16 cellular contexts compared by ENCODE assay signal in genomic region chr10:62560207-62560819, GRCh38.
DNase-seq lines count a peak whose midpoint lies in the region; ATAC-seq and TF ChIP-seq lines count a peak whose summit lies in the region.
"Had no signal": no experiment of that assay in that cellular context is flagged by ENCODE, and none has a peak within 500 bp of the region (broad histone marks: within the 10 kb centered on the region; RNA-seq: fewer than 3 reads in every experiment).

No MANE protein-coding gene starts in this region.

- intact Hi-C loops in esophagus muscularis mucosa (cut with DNase I) = no loop called here
- intact Hi-C loops in sciatic nerve (cut with DNase I) = no loop called here

- 61% methylated on average over 4 of the region's 4 CpGs for WGBS in esophagus muscularis mucosa

- ATAC-seq in sciatic nerve (peak; percentile 49), GM21423 (IDR thresholded peaks at IDR 0.05; ENCODE audit: unreplicated experiment) (no peak)
- ATAC-seq: esophagus mucosa had no signal

- no peak overlapping the region for H3K4me3 ChIP-seq in AG10803 (ENCODE audit: low read length)
- H3K4me3 ChIP-seq in esophagus muscularis mucosa = no peak overlapping the region
- H3K4me3 ChIP-seq: SJSA1 had no signal

- no peaks in the 10 kb centered on the region for H3K9me3 ChIP-seq in esophagus muscularis mucosa
- H3K9me3 ChIP-seq: SJSA1 had no signal

- peaks cover 0 to 13% (median 9%) of the 10 kb centered on the region in 4 donors for H3K4me1 ChIP-seq in esophagus muscularis mucosa

- TF ChIP-seq CTCF in AG10803 (conservative IDR thresholded peaks at IDR 0.05; ENCODE audit: low read length) (no peak), esophagus muscularis mucosa (IDR thresholded peaks at IDR 0.05) (no peak)

- H3K27me3 ChIP-seq in esophagus muscularis mucosa = no peaks in the 10 kb centered on the region
- H3K27me3 ChIP-seq: SJSA1 had no signal

- no peak for TF ChIP-seq EP300 in esophagus muscularis mucosa (IDR thresholded peaks at IDR 0.05)

- peak overlapping the region in 2 of 4 donors; percentile 38 to 42 for H3K27ac ChIP-seq in esophagus muscularis mucosa (replicated peaks in 1 of 4)
- H3K27ac ChIP-seq: SJSA1 had no signal

- TF ChIP-seq POLR2A in esophagus muscularis mucosa (IDR thresholded peaks at IDR 0.05; ENCODE audit: low read depth) = no peak

- DNase-seq in AG10803 (ENCODE audit: low read depth) (peak; percentile 94), NCI-H460 (ENCODE audit: extremely low read depth, low read depth) (peak; percentile 57), esophagus muscularis mucosa (ENCODE audit: extremely low spot score) (peak; percentile 91), sciatic nerve (ENCODE audit: low spot score) (peak; percentile 62), anterior cingulate cortex (lab: John Stamatoyannopoulos, UW) (no peak), globus pallidus (ENCODE audit: low spot score) (no peak)
- DNase-seq in activated T-cell treated with anti-CD3 and anti-CD28 coated beads, Interleukin-2, amount 50 U/mL, for 1 hour = no peak
- DNase-seq: activated CD8-positive, alpha-beta memory T cell treated with anti-CD3 and anti-CD28 coated beads for 24 hours; activated naive CD4-positive, alpha-beta T cell treated with Interleukin-2 at 50 U/mL for 16 hours; cerebellar nuclear complex; GOT3; immature natural killer cell; NCI-H2107 had no signal

- H3K36me3 ChIP-seq in esophagus muscularis mucosa = no peaks in the 10 kb centered on the region
- H3K36me3 ChIP-seq: SJSA1 had no signal

Comparison
In these comparisons a context has a peak if more than half of its experiments do, and no peak if none do; other contexts are left out.
1. DNase-seq: peak in AG10803 (single experiment), NCI-H460 (single experiment), esophagus muscularis mucosa (single experiment) and sciatic nerve (single experiment); none in activated T-cell treated with anti-CD3 and anti-CD28 coated beads, Interleukin-2, amount 50 U/mL, for 1 hour (single experiment), anterior cingulate cortex (0 of 58) and globus pallidus (single experiment).